Comparison of ENCODE assay signal across 13 cellular contexts in genomic region chr17:65041518-65041917, GRCh38. TPM values are rescaled to one million over a fixed set of nuclear protein-coding genes. Genes with fewer than 3 reads are reported as not detected.
DNase-seq lines count a peak whose midpoint lies in the region; ATAC-seq, FAIRE-seq and TF ChIP-seq lines count a peak whose summit lies in the region.
"Had no signal": no experiment of that assay in that cellular context is flagged by ENCODE, and none has a peak within 500 bp of the region (broad histone marks: within the 10 kb centered on the region; RNA-seq: fewer than 3 reads in every experiment).

No MANE protein-coding gene starts in this region.

- peaks cover 57 to 62% of the 10 kb centered on the region in 2 donors for H3K36me3 Mint-ChIP-seq in CD14-positive monocyte
- no peaks in the 10 kb centered on the region for H3K36me3 Mint-ChIP-seq in natural killer cell

- H3K9me3 ChIP-seq in MM.1S (replicated peaks; ENCODE audit: insufficient read depth, low read length) (no peaks in the 10 kb centered on the region), GM12878 (replicated peaks; ENCODE audit: control insufficient read depth, insufficient read depth, low read length) (no peaks in the 10 kb centered on the region)
- H3K9me3 ChIP-seq: heart right ventricle had no signal

- H3K4me1 Mint-ChIP-seq in CD14-positive monocyte (peaks cover 46% of the 10 kb centered on the region), natural killer cell (peaks cover 61 to 67% of the 10 kb centered on the region in 2 donors)

- H3K27ac ChIP-seq in MM.1S (ENCODE audit: low read length) (no peak overlapping the region), GM12878 (ENCODE audit: control insufficient read depth, insufficient read depth) (peak overlapping the region; percentile 66)
- H3K27ac ChIP-seq: coronary artery, SK-N-MC had no signal

- H3K4me2 ChIP-seq in MM.1S (ENCODE audit: low read depth, low read length) = peak overlapping the region; percentile 60; the same call in 1 of the 2 replicates
- H3K4me2 ChIP-seq in GM12878 (ENCODE audit: control insufficient read depth, insufficient read depth) = peak overlapping the region; percentile 95

- H3K9me2 ChIP-seq in MM.1S (replicated peaks; ENCODE audit: insufficient read depth, low read length) = no peaks in the 10 kb centered on the region

- RAD21 ChIA-PET in GM12878 (lab: Charles Lee; ENCODE audit: unreplicated experiment) = interaction anchor here (0.6 to 4.1 kb wide), 10 partner anchors 13 to 96 kb away, joined by 3 to 27 read pairs (median 4); partner anchors contain the start of gene RGS9

- TF ChIP-seq POLR2A in GM12878 (IDR thresholded peaks at IDR 0.05; ENCODE audit: low read depth, low read length) = no peak

- H3K4me3 Mint-ChIP-seq in CD14-positive monocyte (peak overlapping the region in 1 of 2 donors; percentile 33), natural killer cell (peak overlapping the region; percentile 51)

- peaks cover 28% of the 10 kb centered on the region for H3F3A ChIP-seq in MM.1S (ENCODE audit: insufficient read depth, low read length)

- WGBS in GM12878 (ENCODE audit: insufficient coverage, insufficient replicate concordance, low lambda C conversion rate, missing lambda C conversion rate) = 16% methylated on average over 4 of the region's 4 CpGs

- TF ChIP-seq CTCF in CD14-positive monocyte (IDR thresholded peaks at IDR 0.05) = no peak
- TF ChIP-seq CTCF in MM.1S (IDR thresholded peaks at IDR 0.05; ENCODE audit: low read length) = no peak
- no peak for TF ChIP-seq CTCF in GM12878 (IDR thresholded peaks at IDR 0.05 in 2 of 3, conservative IDR thresholded peaks at IDR 0.05 in 1 of 3; ENCODE audit: control insufficient read depth in 2 of 3, extremely low read depth in 1 of 3, insufficient read depth in 1 of 3, low read depth in 3 of 3, low read length in 3 of 3)
- no peak for TF ChIP-seq CTCF in natural killer cell (IDR thresholded peaks at IDR 0.05)

- BruUV-seq in GM12878 (replicated peaks; lab: Mats Ljungman, UMichigan) = no TSS peak

- H4K20me1 ChIP-seq in MM.1S (ENCODE audit: insufficient read depth, low read length) (peaks cover 20% of the 10 kb centered on the region), GM12878 (ENCODE audit: control insufficient read depth, insufficient read depth) (no peaks in the 10 kb centered on the region)

- no peak for TF ChIP-seq RAD21 in GM12878 (IDR thresholded peaks at IDR 0.05; ENCODE audit: insufficient read depth, low read depth, low read length)

- H2AFZ ChIP-seq in MM.1S (ENCODE audit: low read length) = no peak overlapping the region
- H2AFZ ChIP-seq in GM12878 (ENCODE audit: control insufficient read depth, low read depth, low read length) = no peak overlapping the region

- H3K4me3 ChIP-seq in MM.1S (ENCODE audit: low read length) (no peak overlapping the region), GM12878 (peak overlapping the region; percentile 48; the same call in 1 of the 2 replicates)
- H3K4me3 ChIP-seq: coronary artery, heart right ventricle, SK-N-MC, skin epidermis had no signal

- H3K9me3 Mint-ChIP-seq in CD14-positive monocyte (no peaks in the 10 kb centered on the region), natural killer cell (no peaks in the 10 kb centered on the region)

- POLR2A ChIA-PET in GM12878 (lab: Charles Lee) = interaction anchor here (0.6 to 4.5 kb wide), 7 partner anchors 7 to 466 kb away, joined by 3 to 24 read pairs (median 3); no protein-coding TSS in a partner anchor

- SMC1A ChIA-PET in GM12878 (lab: Charles Lee; ENCODE audit: uncharacterized antibody, unreplicated experiment) = interaction anchor here (0.7 to 7.9 kb wide), 15 partner anchors 9 to 74 kb away, joined by 3 to 103 read pairs (median 4); no protein-coding TSS in a partner anchor

- no peaks in the 10 kb centered on the region for H3K27me3 Mint-ChIP-seq in CD14-positive monocyte (ENCODE audit: low read depth in 3 of 3)
- no peaks in the 10 kb centered on the region for H3K27me3 Mint-ChIP-seq in natural killer cell (ENCODE audit: low read depth in 2 of 2)

- no peak overlapping the region for H3K9ac ChIP-seq in MM.1S (ENCODE audit: low read length)
- H3K9ac ChIP-seq in GM12878 (ENCODE audit: control insufficient read depth, insufficient read depth, low read length) = peak overlapping the region; percentile 49; the same call in 1 of the 2 replicates

- ATAC-seq in GM12878 = peak; percentile 21
- ATAC-seq in natural killer cell = peak; percentile 25 to 43 (median 37)
- ATAC-seq in HG02870 (IDR thresholded peaks at IDR 0.05; ENCODE audit: unreplicated experiment) = no peak
- no peak for ATAC-seq in GM18861 (IDR thresholded peaks at IDR 0.05; ENCODE audit: unreplicated experiment)

- no peak for DNase-seq in CD14-positive monocyte (ENCODE audit: low spot score)
- DNase-seq in MM.1S = no peak
- no peak for DNase-seq in GM12878 (ENCODE audit: low read depth, low spot score)
- no peak for DNase-seq in natural killer cell
- DNase-seq in NCI-H1930 (lab: John Stamatoyannopoulos, UW) = no peak
- no peak for DNase-seq in anterior cingulate cortex (lab: John Stamatoyannopoulos, UW)
- DNase-seq: heart right ventricle, NCI-H510A had no signal

- TF ChIP-seq EP300 in GM12878 (IDR thresholded peaks at IDR 0.05; ENCODE audit: borderline replicate concordance in 1 of 2, control insufficient read depth in 1 of 2, low read depth in 2 of 2, low read length in 2 of 2) = peak in 1 of 2 experiments; percentile 30; a peak in 1 of 4 replicates

- H3K79me2 ChIP-seq in MM.1S (ENCODE audit: low read length) (peaks cover 98% of the 10 kb centered on the region), GM12878 (ENCODE audit: control insufficient read depth, insufficient read depth, low read length) (peaks cover 99% of the 10 kb centered on the region)

- H3K36me3 ChIP-seq in MM.1S (replicated peaks; ENCODE audit: insufficient read depth, low read length) (peaks cover 7% of the 10 kb centered on the region; the same call in 1 of the 2 replicates), GM12878 (ENCODE audit: control insufficient read depth in 2 of 2, insufficient read depth in 2 of 2, low read length in 1 of 2) (peaks cover 1 to 16% of the 10 kb centered on the region in 2 experiments)

- H3K27ac Mint-ChIP-seq in CD14-positive monocyte (peak overlapping the region; percentile 18 to 86 (median 68)), natural killer cell (peak overlapping the region; percentile 90 to 92)

- CTCF ChIA-PET in GM12878 (lab: Yijun Ruan, JAX) = interaction anchor here (0.6 to 2.3 kb wide), 7 partner anchors 10 to 177 kb away, joined by 3 to 9 read pairs (median 4); no protein-coding TSS in a partner anchor

- no peak for FAIRE-seq in GM12878 (lab: Jason Lieb, UNC)

- H3K27me3 ChIP-seq in MM.1S (replicated peaks; ENCODE audit: insufficient read depth, low read length) (no peaks in the 10 kb centered on the region), GM12878 (replicated peaks in 1 of 2; ENCODE audit: control insufficient read depth in 2 of 2, insufficient read depth in 2 of 2, low read length in 1 of 2) (no peaks in the 10 kb centered on the region)
- H3K27me3 ChIP-seq: heart right ventricle had no signal

- H3K4me1 ChIP-seq in MM.1S (ENCODE audit: low read length) = peaks cover 32% of the 10 kb centered on the region
- peaks cover 62% of the 10 kb centered on the region for H3K4me1 ChIP-seq in GM12878 (ENCODE audit: control insufficient read depth, insufficient read depth, low read length)

- in situ Hi-C loops in GM12878 (cut with MboI) = no loop called here

- intact Hi-C loops in CD14-positive monocyte (cut with micrococcal nuclease) (loop anchor here in 1 of 2 donors (5.0 kb wide), 1 partner anchor 34 kb away; no protein-coding TSS in a partner anchor), GM12878 (cut with micrococcal nuclease; ENCODE audit: unreplicated experiment) (no loop called here), natural killer cell (cut with micrococcal nuclease) (loop anchor here (2.0 kb wide), 1 partner anchor 13 kb away; no protein-coding TSS in a partner anchor)

RNA-seq across cellular contexts. Expression of gene GNA13, which starts 15.0 kb away (rescaled TPM):
- 10 to 100 TPM; 40.3 to 49.3 TPM for polyA plus RNA-seq in CD14-positive monocyte
- 62.4 and 63.0 TPM in 2 replicates for total RNA-seq in GM12878 (2013; cell fraction: nucleolus; rRNA removed)
- 39.3 and 45.2 TPM in 2 replicates for total RNA-seq in GM12878 (2014; rRNA removed)
- total RNA-seq in GM12878 (2014; rRNA removed; fragmentation: Illumina TruSeq; extraction: Trizol) = 49.2 and 49.6 TPM in 2 replicates
- 40.5 and 43.5 TPM in 2 replicates for total RNA-seq in GM12878 (2021)
- polyA plus RNA-seq in GM12878 (2011; ENCODE audit: low read depth) = 20.1 TPM
- polyA plus RNA-seq in GM12878 (2011; rRNA removed) = 59.7 and 85.8 TPM in 2 replicates
- polyA plus RNA-seq in GM12878 (2011; cell fraction: cytosol; rRNA removed) = 21.1 and 27.1 TPM in 2 replicates
- polyA plus RNA-seq in GM12878 (2011; cell fraction: nucleus; rRNA removed) = 17.5 and 21.7 TPM in 2 replicates
- polyA plus RNA-seq in GM12878 (2012) = 30.6 and 42.6 TPM in 2 replicates
- polyA plus RNA-seq in GM12878 (2014; fragmentation: Illumina TruSeq; extraction: Trizol) = 43.3 and 56.8 TPM in 2 replicates
- 10 to 100 TPM in 1 of 2 experiments, 1 to 10 TPM in 1; 9.8 to 10.9 TPM for polyA plus RNA-seq in GM12878 (2014; fragmentation: Nextera tagmentation; extraction: Ambion mirVana)
- polyA plus RNA-seq in GM12878 (2014; rRNA removed) = 22.7 and 26.4 TPM in 2 replicates
- polyA plus RNA-seq in GM12878 (2016; fragmentation: Nextera tagmentation; extraction: Ambion mirVana) = 10 to 100 TPM; 31.4 to 33.6 TPM
- 62.3 and 96.0 TPM in 2 replicates for polyA minus RNA-seq in GM12878 (2011; rRNA and poly(A)+ RNA removed)
- 26.6 and 28.0 TPM in 2 replicates for polyA minus RNA-seq in GM12878 (2011; cell fraction: cytosol; rRNA and poly(A)+ RNA removed)
- polyA minus RNA-seq in GM12878 (2011; cell fraction: nucleus; rRNA and poly(A)+ RNA removed) = 15.1 and 23.2 TPM in 2 replicates
- total RNA-seq in natural killer cell = 100 to 1,000 TPM; 151 to 165 (median 161) TPM

Comparison
In these comparisons a context has a peak if more than half of its experiments do, and no peak if none do; other contexts are left out.
1. ATAC-seq: peak in GM12878 (single experiment) and natural killer cell (3 of 3); none in HG02870 (single experiment) and GM18861 (single experiment).